24 cellular contexts compared by ENCODE assay signal in genomic region chr16:31219154-31219741, GRCh38. TPM values are rescaled to one million over a fixed set of nuclear protein-coding genes. Genes with fewer than 3 reads are reported as not detected.
A peak's percentile ranks its signal among the peaks of the same experiment; 100 is the strongest.
DNase-seq lines count a peak whose midpoint lies in the region; ATAC-seq, FAIRE-seq and TF ChIP-seq lines count a peak whose summit lies in the region.
"Had no signal": no experiment of that assay in that cellular context is flagged by ENCODE, and none has a peak within 500 bp of the region (broad histone marks: within the 10 kb centered on the region; RNA-seq: fewer than 3 reads in every experiment).

No MANE protein-coding gene starts in this region.

- intact Hi-C loops in K562 (cut with micrococcal nuclease), result no loop called here

- H2BK15ac ChIP-seq in neuronal stem cell (ENCODE audit: low read length), result no peak overlapping the region

- TF ChIP-seq CTCF in GM20000 (IDR thresholded peaks at IDR 0.05; ENCODE audit: extremely low read depth, missing control alignments) (no peak), K562 (IDR thresholded peaks at IDR 0.05 in 2 of 3, conservative IDR thresholded peaks at IDR 0.05 in 1 of 3; ENCODE audit: insufficient read depth in 2 of 3, low read depth in 1 of 3, low read length in 3 of 3) (no peak)

- no TSS peak for BruUV-seq in K562 (replicated peaks; lab: Mats Ljungman, UMichigan)

- H2BK120ac ChIP-seq in neuronal stem cell (ENCODE audit: low read depth, low read length), result no peak overlapping the region

- no peak overlapping the region for H4K91ac ChIP-seq in neuronal stem cell (ENCODE audit: low read depth, low read length, poor library complexity)

- H3K27ac ChIP-seq in K562 (ENCODE audit: extremely low read depth, low read depth, low read length) (no peak overlapping the region), neuronal stem cell (replicated peaks; ENCODE audit: low read length) (no peak overlapping the region)
- H3K27ac ChIP-seq: A549 had no signal

- H3K4ac ChIP-seq in neuronal stem cell (ENCODE audit: low read length), result no peak overlapping the region

- DNase-seq in D341Med (ENCODE audit: low spot score) (peak; percentile 17), GM20000 (ENCODE audit: low spot score) (peak; percentile 6), K562 (ENCODE audit: extremely low read depth in 1 of 4, low spot score in 3 of 4) (peak in 1 of 4 experiments; percentile 2), neuronal stem cell (ENCODE audit: low spot score) (no peak), dermis blood vessel endothelial cell (no peak), NCI-H2081 (lab: John Stamatoyannopoulos, UW) (no peak), NCI-H345 (lab: John Stamatoyannopoulos, UW) (no peak)
- DNase-seq: 8988T; ACHN; C1 segment of cervical spinal cord; Calu3; CD4-positive, alpha-beta memory T cell; COR-L47; DMS153; DND-41; GOT3; H9; HFFc6 had no signal

- H3K9ac ChIP-seq in K562 (ENCODE audit: insufficient read depth in 1 of 2, low read depth in 2 of 2, low read length in 2 of 2) (no peak overlapping the region), neuronal stem cell (ENCODE audit: low read depth, low read length, poor library complexity) (no peak overlapping the region)

- no peak for TF ChIP-seq EP300 in K562 (IDR thresholded peaks at IDR 0.05; ENCODE audit: low read length)

- POLR2A ChIA-PET in K562 (lab: Yijun Ruan, JAX), result interaction anchor here (0.6 to 1.6 kb wide), 6 partner anchors 8 to 134 kb away, joined by 3 to 5 read pairs (median 3); no protein-coding TSS in a partner anchor

- H3K4me3 ChIP-seq in K562 (no peak overlapping the region), neuronal stem cell (ENCODE audit: low read length in 2 of 2) (no peak overlapping the region)
- H3K4me3 ChIP-seq: A549, GM12878 had no signal

- TF ChIP-seq POLR2A in K562 (conservative IDR thresholded peaks at IDR 0.05), result no peak

- no peak overlapping the region for H2BK12ac ChIP-seq in neuronal stem cell (ENCODE audit: low read length)

- peak overlapping the region; percentile 71 for H3K14ac ChIP-seq in neuronal stem cell (ENCODE audit: low read length)

- H3K9me3 ChIP-seq in K562 (replicated peaks; ENCODE audit: control insufficient read depth, insufficient read depth, low read depth, low read length) (no peaks in the 10 kb centered on the region), neuronal stem cell (replicated peaks in 1 of 2; ENCODE audit: control insufficient read depth in 2 of 2, insufficient read depth in 1 of 2, low read depth in 1 of 2, low read length in 2 of 2) (peaks cover 0 to 3% of the 10 kb centered on the region in 2 donors)
- H3K9me3 ChIP-seq: A549 had no signal

- ATAC-seq in K562, result no peak
- ATAC-seq: A549, GM12878, HCT116 had no signal

- H3K79me2 ChIP-seq in K562 (ENCODE audit: control insufficient read depth, insufficient read depth, low read length), result no peaks in the 10 kb centered on the region

- H3K27me3 ChIP-seq in K562 (ENCODE audit: control insufficient read depth in 2 of 2, insufficient read depth in 2 of 2, low read length in 2 of 2) (no peaks in the 10 kb centered on the region), neuronal stem cell (ENCODE audit: control insufficient read depth in 3 of 3, insufficient read depth in 3 of 3, low read depth in 1 of 3, low read length in 3 of 3) (peaks cover 24 to 67% (median 44%) of the 10 kb centered on the region in 3 experiments)

- H3K23ac ChIP-seq in neuronal stem cell (ENCODE audit: low read depth, low read length, poor library complexity), result peak overlapping the region; percentile 89

- H2BK5ac ChIP-seq in neuronal stem cell (ENCODE audit: low read length), result no peak overlapping the region

- 62% methylated on average over 13 of the region's 15 CpGs for WGBS in K562 (ENCODE audit: insufficient coverage, low coverage, missing lambda C conversion rate)
- WGBS in neuronal stem cell (ENCODE audit: extremely low coverage in 2 of 2, insufficient read length in 2 of 2, insufficient replicate concordance in 1 of 2), 2 donors, result no CpG with 5 or more reads among the region's 15 CpGs

- H3K4me2 ChIP-seq in K562 (ENCODE audit: insufficient read depth, low read length) (no peak overlapping the region), neuronal stem cell (ENCODE audit: insufficient read depth, low read length, poor library complexity, severe bottlenecking) (peak overlapping the region; percentile 2)
- H3K4me2 ChIP-seq: A549 had no signal

- no peak for TF ChIP-seq RAD21 in K562 (CRISPR knock-in tag; conservative IDR thresholded peaks at IDR 0.05 in 1 of 2, IDR thresholded peaks at IDR 0.05 in 1 of 2)

- H3K36me3 ChIP-seq in K562 (ENCODE audit: control insufficient read depth, insufficient read depth, low read length) (no peaks in the 10 kb centered on the region), neuronal stem cell (replicated peaks in 1 of 2; ENCODE audit: control insufficient read depth in 2 of 2, insufficient read depth in 2 of 2, low read length in 2 of 2) (no peaks in the 10 kb centered on the region)

- H3K18ac ChIP-seq in neuronal stem cell (ENCODE audit: low read length), result peak overlapping the region; percentile 64

- H3K9me1 ChIP-seq in K562 (ENCODE audit: control insufficient read depth, insufficient read depth, low read length), result no peaks in the 10 kb centered on the region

- CTCF ChIA-PET in K562 (lab: Yijun Ruan, JAX; ENCODE audit: low intra/inter-chr PET ratio), result no interaction called here

- no peak overlapping the region for H4K8ac ChIP-seq in neuronal stem cell (ENCODE audit: low read depth, low read length)

- in situ Hi-C loops in K562 (cut with MboI), result no loop called here

- H3K4me1 ChIP-seq in K562 (replicated peaks in 1 of 2; ENCODE audit: control insufficient read depth in 2 of 2, insufficient read depth in 2 of 2, low read length in 2 of 2), result peaks cover 3 to 48% of the 10 kb centered on the region in 2 experiments; a peak in 4 of 5 replicates
- H3K4me1 ChIP-seq in neuronal stem cell (ENCODE audit: control insufficient read depth in 2 of 2, insufficient read depth in 1 of 2, low read depth in 1 of 2, low read length in 2 of 2), result peaks cover 10 to 15% of the 10 kb centered on the region in 2 donors

- no peaks in the 10 kb centered on the region for H3K79me1 ChIP-seq in neuronal stem cell (ENCODE audit: low read depth, low read length)

- H4K20me1 ChIP-seq in K562 (replicated peaks; ENCODE audit: control insufficient read depth, insufficient read depth, low read length), result no peaks in the 10 kb centered on the region

- H2AFZ ChIP-seq in K562 (ENCODE audit: low read depth, low read length) (no peak overlapping the region), neuronal stem cell (ENCODE audit: low read length) (no peak overlapping the region)

- FAIRE-seq in K562 (lab: Jason Lieb, UNC), result no peak
- FAIRE-seq: A549, G401.6, GM12878, GM18507 had no signal

- H2AK5ac ChIP-seq in neuronal stem cell (ENCODE audit: low read depth, low read length), result peak overlapping the region; percentile 19

RNA-seq across cellular contexts. Expression of gene PYDC1, which starts 2.3 kb away (rescaled TPM):
- not detected in 2 replicates for total RNA-seq in K562 (2011; cell fraction: chromatin; rRNA removed; ENCODE audit: low replicate concordance)
- not detected in 2 replicates for total RNA-seq in K562 (2011; cell fraction: nucleolus; rRNA removed)
- not detected in 2 replicates for total RNA-seq in K562 (2011; cell fraction: nucleoplasm; rRNA removed)
- total RNA-seq in K562 (2014; rRNA removed) (not detected in 2 replicates), K562 (2014; rRNA removed; fragmentation: Illumina TruSeq; extraction: Trizol) (not detected in 2 replicates), K562 (2015; rRNA removed; fragmentation: Illumina TruSeq; extraction: Trizol) (not detected in 2 replicates), K562 (2021) (not detected in 2 replicates), dermis blood vessel endothelial cell (not detected in 2 replicates)
- polyA plus RNA-seq in K562 (2011; rRNA removed) (not detected in 2 replicates), K562 (2014; fragmentation: Illumina TruSeq; extraction: Trizol) (not detected in 2 replicates), K562 (2014; fragmentation: Nextera tagmentation; extraction: Ambion mirVana) (not detected), K562 (2014; rRNA removed) (not detected in 2 replicates)
- not detected in 2 replicates for polyA plus RNA-seq in K562 (2011; cell fraction: cytosol; rRNA removed)
- not detected in 2 replicates for polyA plus RNA-seq in K562 (2011; cell fraction: nucleus; rRNA removed)
- not detected in 2 replicates for polyA plus RNA-seq in K562 (2012)
- not detected in 2 replicates for polyA minus RNA-seq in K562 (2011; rRNA and poly(A)+ RNA removed)
- not detected in 2 replicates for polyA minus RNA-seq in K562 (2011; cell fraction: cytosol; rRNA and poly(A)+ RNA removed)
- polyA minus RNA-seq in K562 (2011; cell fraction: nucleus; rRNA and poly(A)+ RNA removed), result not detected in 2 replicates
- polyA plus RNA-seq in neuronal stem cell (2013, experiment 1 of 2), result not detected
- polyA plus RNA-seq in neuronal stem cell (2013, experiment 2 of 2), result not detected
- total RNA-seq: Calu3; CD4-positive, alpha-beta memory T cell; GM12878; HFFc6 had no signal
- polyA plus RNA-seq: A549; BJ; CD4-positive, alpha-beta memory T cell; GM12878 had no signal

RNA-seq across cellular contexts. Expression of gene TRIM72, which starts 5.3 kb away (rescaled TPM):
- 0.14 and 0.23 TPM in 2 replicates for total RNA-seq in K562 (2011; cell fraction: chromatin; rRNA removed; ENCODE audit: low replicate concordance)
- 0.17 and 0.26 TPM in 2 replicates for total RNA-seq in K562 (2011; cell fraction: nucleolus; rRNA removed)
- total RNA-seq in K562 (2011; cell fraction: nucleoplasm; rRNA removed), result 0.15 and 0.31 TPM in 2 replicates
- not detected in 2 replicates for total RNA-seq in K562 (2014; rRNA removed)
- total RNA-seq in K562 (2014; rRNA removed; fragmentation: Illumina TruSeq; extraction: Trizol), result under 0.01 and 0.03 TPM in 2 replicates
- not detected in 2 replicates for total RNA-seq in K562 (2015; rRNA removed; fragmentation: Illumina TruSeq; extraction: Trizol)
- total RNA-seq in K562 (2021), result not detected in 2 replicates
- polyA plus RNA-seq in K562 (2011; rRNA removed), result 0.01 TPM in 1 of 2 replicates, not detected in the other
- polyA plus RNA-seq in K562 (2011; cell fraction: cytosol; rRNA removed), result 0.01 and 0.03 TPM in 2 replicates
- 0.04 TPM in 2 replicates for polyA plus RNA-seq in K562 (2011; cell fraction: nucleus; rRNA removed)
- polyA plus RNA-seq in K562 (2012), result 0.03 TPM in 1 of 2 replicates, not detected in the other
- polyA plus RNA-seq in K562 (2014; fragmentation: Illumina TruSeq; extraction: Trizol), result not detected in 2 replicates
- polyA plus RNA-seq in K562 (2014; fragmentation: Nextera tagmentation; extraction: Ambion mirVana), result not detected
- not detected in 2 replicates for polyA plus RNA-seq in K562 (2014; rRNA removed)
- polyA minus RNA-seq in K562 (2011; rRNA and poly(A)+ RNA removed), result not detected in 2 replicates
- not detected in 2 replicates for polyA minus RNA-seq in K562 (2011; cell fraction: cytosol; rRNA and poly(A)+ RNA removed)
- 0.11 TPM in 1 of 2 replicates, not detected in the other for polyA minus RNA-seq in K562 (2011; cell fraction: nucleus; rRNA and poly(A)+ RNA removed)
- 0.03 TPM for polyA plus RNA-seq in neuronal stem cell (2013, experiment 1 of 2)
- polyA plus RNA-seq in neuronal stem cell (2013, experiment 2 of 2), result 0.01 TPM
- not detected in 2 replicates for total RNA-seq in dermis blood vessel endothelial cell
- total RNA-seq: Calu3; CD4-positive, alpha-beta memory T cell had no signal
- polyA plus RNA-seq: BJ; CD4-positive, alpha-beta memory T cell had no signal

RNA-seq across cellular contexts. Expression of gene PYCARD, which starts 16.7 kb away (rescaled TPM):
- total RNA-seq in K562 (2011; cell fraction: chromatin; rRNA removed; ENCODE audit: low replicate concordance), result 0.56 and 0.97 TPM in 2 replicates
- 2.9 and 3.0 TPM in 2 replicates for total RNA-seq in K562 (2011; cell fraction: nucleolus; rRNA removed)
- total RNA-seq in K562 (2011; cell fraction: nucleoplasm; rRNA removed), result 1.1 and 1.4 TPM in 2 replicates
- total RNA-seq in K562 (2014; rRNA removed) (27.7 and 30.4 TPM in 2 replicates), K562 (2014; rRNA removed; fragmentation: Illumina TruSeq; extraction: Trizol) (3.6 and 4.5 TPM in 2 replicates), K562 (2015; rRNA removed; fragmentation: Illumina TruSeq; extraction: Trizol) (22.9 and 24.3 TPM in 2 replicates), K562 (2021) (15.4 and 16.5 TPM in 2 replicates), dermis blood vessel endothelial cell (74.5 and 101 TPM in 2 replicates)
- polyA plus RNA-seq in K562 (2011; rRNA removed) (4.1 and 33.8 TPM in 2 replicates), K562 (2014; fragmentation: Illumina TruSeq; extraction: Trizol) (6.0 and 6.8 TPM in 2 replicates), K562 (2014; fragmentation: Nextera tagmentation; extraction: Ambion mirVana) (1 to 10 TPM; 1.3 to 1.6 TPM), K562 (2014; rRNA removed) (25.6 and 28.4 TPM in 2 replicates)
- polyA plus RNA-seq in K562 (2011; cell fraction: cytosol; rRNA removed), result 21.4 and 58.6 TPM in 2 replicates
- polyA plus RNA-seq in K562 (2011; cell fraction: nucleus; rRNA removed), result 5.5 and 35.3 TPM in 2 replicates
- 35.1 and 67.9 TPM in 2 replicates for polyA plus RNA-seq in K562 (2012)
- polyA minus RNA-seq in K562 (2011; rRNA and poly(A)+ RNA removed), result 1.2 and 5.5 TPM in 2 replicates
- polyA minus RNA-seq in K562 (2011; cell fraction: cytosol; rRNA and poly(A)+ RNA removed), result 2.9 and 23.3 TPM in 2 replicates
- polyA minus RNA-seq in K562 (2011; cell fraction: nucleus; rRNA and poly(A)+ RNA removed), result 1.3 and 10.3 TPM in 2 replicates
- 0.63 TPM for polyA plus RNA-seq in neuronal stem cell (2013, experiment 1 of 2)
- polyA plus RNA-seq in neuronal stem cell (2013, experiment 2 of 2), result 0.40 TPM

RNA-seq across cellular contexts. Expression of gene FUS, which starts 39.3 kb away (rescaled TPM):
- total RNA-seq in K562 (2011; cell fraction: chromatin; rRNA removed; ENCODE audit: low replicate concordance), result 999 and 1,269 TPM in 2 replicates
- total RNA-seq in K562 (2011; cell fraction: nucleolus; rRNA removed), result 423 and 458 TPM in 2 replicates
- 715 and 1,004 TPM in 2 replicates for total RNA-seq in K562 (2011; cell fraction: nucleoplasm; rRNA removed)
- total RNA-seq in K562 (2014; rRNA removed), result 64.1 and 78.7 TPM in 2 replicates
- 74.7 and 94.2 TPM in 2 replicates for total RNA-seq in K562 (2014; rRNA removed; fragmentation: Illumina TruSeq; extraction: Trizol)
- total RNA-seq in K562 (2015; rRNA removed; fragmentation: Illumina TruSeq; extraction: Trizol), result 87.2 and 107 TPM in 2 replicates
- 492 and 570 TPM in 2 replicates for total RNA-seq in K562 (2021)
- 205 and 240 TPM in 2 replicates for polyA plus RNA-seq in K562 (2011; rRNA removed)
- 204 and 212 TPM in 2 replicates for polyA plus RNA-seq in K562 (2011; cell fraction: cytosol; rRNA removed)
- polyA plus RNA-seq in K562 (2011; cell fraction: nucleus; rRNA removed), result 500 and 575 TPM in 2 replicates
- polyA plus RNA-seq in K562 (2012), result 447 and 1,379 TPM in 2 replicates
- polyA plus RNA-seq in K562 (2014; fragmentation: Illumina TruSeq; extraction: Trizol), result 370 and 458 TPM in 2 replicates
- polyA plus RNA-seq in K562 (2014; fragmentation: Nextera tagmentation; extraction: Ambion mirVana), result 10 to 100 TPM; 43.9 to 59.5 TPM
- polyA plus RNA-seq in K562 (2014; rRNA removed), result 501 and 575 TPM in 2 replicates
- polyA minus RNA-seq in K562 (2011; rRNA and poly(A)+ RNA removed), result 120 and 138 TPM in 2 replicates
- polyA minus RNA-seq in K562 (2011; cell fraction: cytosol; rRNA and poly(A)+ RNA removed), result 244 and 341 TPM in 2 replicates
- 188 and 261 TPM in 2 replicates for polyA minus RNA-seq in K562 (2011; cell fraction: nucleus; rRNA and poly(A)+ RNA removed)
- polyA plus RNA-seq in neuronal stem cell (2013, experiment 1 of 2), result 541 TPM
- polyA plus RNA-seq in neuronal stem cell (2013, experiment 2 of 2), result 569 TPM
- 68.2 and 71.3 TPM in 2 replicates for total RNA-seq in dermis blood vessel endothelial cell

RNA-seq across cellular contexts. Expression of gene ITGAM, which starts 40.5 kb away (rescaled TPM):
- total RNA-seq in K562 (2011; cell fraction: chromatin; rRNA removed; ENCODE audit: low replicate concordance), result 0.86 and 2.0 TPM in 2 replicates
- 0.92 and 1.2 TPM in 2 replicates for total RNA-seq in K562 (2011; cell fraction: nucleolus; rRNA removed)
- total RNA-seq in K562 (2011; cell fraction: nucleoplasm; rRNA removed), result 0.53 and 0.73 TPM in 2 replicates
- 0.29 and 0.50 TPM in 2 replicates for total RNA-seq in K562 (2014; rRNA removed)
- total RNA-seq in K562 (2014; rRNA removed; fragmentation: Illumina TruSeq; extraction: Trizol), result 0.25 and 0.35 TPM in 2 replicates
- 1.6 TPM in 2 replicates for total RNA-seq in K562 (2015; rRNA removed; fragmentation: Illumina TruSeq; extraction: Trizol)
- total RNA-seq in K562 (2021), result 0.98 and 1.3 TPM in 2 replicates
- 0.32 and 0.99 TPM in 2 replicates for polyA plus RNA-seq in K562 (2011; rRNA removed)
- 0.64 and 0.99 TPM in 2 replicates for polyA plus RNA-seq in K562 (2011; cell fraction: cytosol; rRNA removed)
- polyA plus RNA-seq in K562 (2011; cell fraction: nucleus; rRNA removed), result 2.0 and 3.3 TPM in 2 replicates
- polyA plus RNA-seq in K562 (2012), result 1.7 and 5.3 TPM in 2 replicates
- 0.27 and 0.53 TPM in 2 replicates for polyA plus RNA-seq in K562 (2014; fragmentation: Illumina TruSeq; extraction: Trizol)
- polyA plus RNA-seq in K562 (2014; fragmentation: Nextera tagmentation; extraction: Ambion mirVana), result under 1 TPM; 0.01 to 0.03 TPM
- 0.66 and 1.2 TPM in 2 replicates for polyA plus RNA-seq in K562 (2014; rRNA removed)
- 0.28 and 1.3 TPM in 2 replicates for polyA minus RNA-seq in K562 (2011; rRNA and poly(A)+ RNA removed)
- 0.64 and 1.4 TPM in 2 replicates for polyA minus RNA-seq in K562 (2011; cell fraction: cytosol; rRNA and poly(A)+ RNA removed)
- polyA minus RNA-seq in K562 (2011; cell fraction: nucleus; rRNA and poly(A)+ RNA removed), result 0.67 and 2.2 TPM in 2 replicates
- 0.01 TPM for polyA plus RNA-seq in neuronal stem cell (2013, experiment 1 of 2)
- polyA plus RNA-seq in neuronal stem cell (2013, experiment 2 of 2), result 0.01 TPM
- total RNA-seq in dermis blood vessel endothelial cell, result 0.34 TPM in 1 of 2 replicates, not detected in the other
- total RNA-seq: HFFc6 had no signal
- polyA plus RNA-seq: BJ had no signal

Comparison
In these comparisons a context has a peak if more than half of its experiments do, and no peak if none do; other contexts are left out.
1. DNase-seq: peak in D341Med (single experiment) and GM20000 (single experiment); none in neuronal stem cell (single experiment), dermis blood vessel endothelial cell (single experiment), NCI-H2081 (0 of 2) and NCI-H345 (single experiment).